Comparison of ENCODE assay signal across 1 cellular context in genomic region chr6:36318690-36319435, GRCh38.
TF ChIP-seq lines count a peak whose summit lies in the region.

No MANE protein-coding gene starts in this region.

TF ChIP-seq in K562, 482 proteins besides CTCF, POLR2A, EP300 and RAD21:
- TF ChIP-seq SMARCC2 (IDR thresholded peaks at IDR 0.05; ENCODE audit: low read depth): no peak
- TF ChIP-seq CAMTA2 (CRISPR knock-in tag; conservative IDR thresholded peaks at IDR 0.05): no peak
- no peak for TF ChIP-seq TFE3 (CRISPR knock-in tag; IDR thresholded peaks at IDR 0.05)
- no peak for TF ChIP-seq ZBTB5 (IDR thresholded peaks at IDR 0.05)
- TF ChIP-seq PBX2 (CRISPR knock-in tag; IDR thresholded peaks at IDR 0.05; ENCODE audit: low read depth): peak; percentile 36; the same call in 1 of the 2 replicates
- TF ChIP-seq PBX2 (tag; conservative IDR thresholded peaks at IDR 0.05; ENCODE audit: low read depth): peak; percentile 78
- TF ChIP-seq PTTG1 (tag; IDR thresholded peaks at IDR 0.05; ENCODE audit: low read depth): no peak
- no peak for TF ChIP-seq ZNF274 (IDR thresholded peaks at IDR 0.05; ENCODE audit: borderline replicate concordance, low read depth, low read length)
- no peak for TF ChIP-seq NCOA4 (IDR thresholded peaks at IDR 0.05; ENCODE audit: partially characterized antibody)
- TF ChIP-seq TFAP4 (CRISPR knock-in tag; IDR thresholded peaks at IDR 0.05; ENCODE audit: borderline replicate concordance): peak; percentile 48; the same call in 1 of the 2 replicates
- no peak for TF ChIP-seq LARP7 (IDR thresholded peaks at IDR 0.05)
- no peak for TF ChIP-seq SMAD4 (CRISPR knock-in tag; conservative IDR thresholded peaks at IDR 0.05)
- no peak for TF ChIP-seq ARID3A (IDR thresholded peaks at IDR 0.05; ENCODE audit: borderline replicate concordance, low read depth, low read length)
- no peak for TF ChIP-seq XRCC4 (IDR thresholded peaks at IDR 0.05; ENCODE audit: extremely low read depth, insufficient read depth, insufficient read length)
- peak; percentile 93 for TF ChIP-seq PKNOX1 (IDR thresholded peaks at IDR 0.05)
- no peak for TF ChIP-seq SNAPC5 (CRISPR knock-in tag; IDR thresholded peaks at IDR 0.05)
- 0 out of 2 replicates have a peak, but pooled peaks have one; percentile 20 for TF ChIP-seq NFIC (IDR thresholded peaks at IDR 0.05)
- TF ChIP-seq ZNF518B (CRISPR knock-in tag; IDR thresholded peaks at IDR 0.05): no peak
